Comparison of ENCODE assay signal across 8 cellular contexts in genomic region chr3:140863481-140864084, GRCh38.
DNase-seq lines count a peak whose midpoint lies in the region; ATAC-seq and TF ChIP-seq lines count a peak whose summit lies in the region.

No MANE protein-coding gene starts in this region.

- no peaks in the 10 kb centered on the region for H3K9me3 Mint-ChIP-seq in activated CD8-positive, alpha-beta T cell treated with anti-CD3 and anti-CD28 coated beads for 36 hours

- peak; percentile 59 for DNase-seq in Daoy (ENCODE audit: low read depth)
- peak; percentile 28 for DNase-seq in NCI-H446 treated with DMSO at 0.1 percent for 48 hours (lab: John Stamatoyannopoulos, UW)
- peak; percentile 69 for DNase-seq in activated CD8-positive, alpha-beta T cell treated with anti-CD3 and anti-CD28 coated beads for 36 hours
- peak; percentile 67 for DNase-seq in fibroblast of pulmonary artery (ENCODE audit: low read depth)
- peak; percentile 46 for DNase-seq in omental fat pad (ENCODE audit: low spot score)
- no peak for DNase-seq in aorta

- no peak overlapping the region for H3K27ac Mint-ChIP-seq in activated CD8-positive, alpha-beta T cell treated with anti-CD3 and anti-CD28 coated beads for 36 hours

- POLR2A ChIA-PET in activated CD8-positive, alpha-beta T cell treated with anti-CD3 and anti-CD28 coated beads for 36 hours (lab: Charles Lee), result no interaction called here

- no peaks in the 10 kb centered on the region for H3K27me3 ChIP-seq in aorta (ENCODE audit: control insufficient read depth in 1 of 2, insufficient read depth in 2 of 2, low read length in 1 of 2)

- H3K27ac ChIP-seq in aorta (ENCODE audit: low read depth in 1 of 2, low read length in 2 of 2), result no peak overlapping the region

- no peaks in the 10 kb centered on the region for H3K4me1 ChIP-seq in aorta (ENCODE audit: control insufficient read depth in 1 of 2, insufficient read depth in 2 of 2, low read length in 2 of 2)

- no peaks in the 10 kb centered on the region for H3K36me3 Mint-ChIP-seq in activated CD8-positive, alpha-beta T cell treated with anti-CD3 and anti-CD28 coated beads for 36 hours (ENCODE audit: low read depth)

- 7 to 14% methylated on average over 6 of the region's 6 CpGs for WGBS in aorta, 2 donors

- peaks cover 4% of the 10 kb centered on the region for H3K27me3 Mint-ChIP-seq in activated CD8-positive, alpha-beta T cell treated with anti-CD3 and anti-CD28 coated beads for 36 hours

- TF ChIP-seq CTCF in activated CD8-positive, alpha-beta T cell treated with anti-CD3 and anti-CD28 coated beads for 36 hours (IDR thresholded peaks at IDR 0.05), result peak; percentile 74
- TF ChIP-seq CTCF in fibroblast of pulmonary artery (IDR thresholded peaks at IDR 0.05; ENCODE audit: low read length, missing control alignments) (peak; percentile 48), omental fat pad (IDR thresholded peaks at IDR 0.05) (peak in 1 of 3 donors; percentile 5)

- H3K36me3 ChIP-seq in aorta (ENCODE audit: control insufficient read depth in 1 of 2, insufficient read depth in 2 of 2, low read length in 1 of 2), result no peaks in the 10 kb centered on the region

- ATAC-seq in HG02798 (IDR thresholded peaks at IDR 0.05; ENCODE audit: poor library complexity, unreplicated experiment) (peak; percentile 40), omental fat pad (ENCODE audit: low FRiP score) (no peak), HG02623 (IDR thresholded peaks at IDR 0.05; ENCODE audit: unreplicated experiment) (no peak), aorta (ENCODE audit: low FRiP score) (no peak)
- no peak for ATAC-seq in activated CD8-positive, alpha-beta T cell treated with anti-CD3 and anti-CD28 coated beads for 36 hours

- CTCF ChIA-PET in activated CD8-positive, alpha-beta T cell treated with anti-CD3 and anti-CD28 coated beads for 36 hours (lab: Charles Lee), result interaction anchor here (0.6 to 1.4 kb wide), 4 partner anchors 9 to 304 kb away, joined by 3 to 4 read pairs (median 4); no protein-coding TSS in a partner anchor

- H3K4me3 ChIP-seq in fibroblast of pulmonary artery (replicated peaks; ENCODE audit: low read depth, low read length) (no peak overlapping the region), aorta (ENCODE audit: low read length in 2 of 2) (no peak overlapping the region)

- H3K9me3 ChIP-seq in aorta (ENCODE audit: control insufficient read depth, low read length), result peaks cover 2% of the 10 kb centered on the region

- H3K4me1 Mint-ChIP-seq in activated CD8-positive, alpha-beta T cell treated with anti-CD3 and anti-CD28 coated beads for 36 hours (ENCODE audit: low read depth), result no peaks in the 10 kb centered on the region

- H3K4me3 Mint-ChIP-seq in activated CD8-positive, alpha-beta T cell treated with anti-CD3 and anti-CD28 coated beads for 36 hours, result no peak overlapping the region

- intact Hi-C loops in activated CD8-positive, alpha-beta T cell treated with anti-CD3 and anti-CD28 coated beads for 36 hours (cut with micrococcal nuclease), result loop anchor here (10.0 kb wide), 1 partner anchor 1439 kb away; no protein-coding TSS in a partner anchor
- intact Hi-C loops in aorta (cut with DNase I), result loop anchor here in 1 of 2 donors (10.0 kb wide), 1 partner anchor 1439 kb away; no protein-coding TSS in a partner anchor

Comparison
In these comparisons a context has a peak if more than half of its experiments do, and no peak if none do; other contexts are left out.
1. DNase-seq: peak in Daoy (single experiment), NCI-H446 treated with DMSO at 0.1 percent for 48 hours (single experiment), activated CD8-positive, alpha-beta T cell treated with anti-CD3 and anti-CD28 coated beads for 36 hours (single experiment), fibroblast of pulmonary artery (single experiment) and omental fat pad (single experiment); none in aorta (0 of 2).